ENCODE assay signal across 29 cellular contexts in the genomic region with DNA sequence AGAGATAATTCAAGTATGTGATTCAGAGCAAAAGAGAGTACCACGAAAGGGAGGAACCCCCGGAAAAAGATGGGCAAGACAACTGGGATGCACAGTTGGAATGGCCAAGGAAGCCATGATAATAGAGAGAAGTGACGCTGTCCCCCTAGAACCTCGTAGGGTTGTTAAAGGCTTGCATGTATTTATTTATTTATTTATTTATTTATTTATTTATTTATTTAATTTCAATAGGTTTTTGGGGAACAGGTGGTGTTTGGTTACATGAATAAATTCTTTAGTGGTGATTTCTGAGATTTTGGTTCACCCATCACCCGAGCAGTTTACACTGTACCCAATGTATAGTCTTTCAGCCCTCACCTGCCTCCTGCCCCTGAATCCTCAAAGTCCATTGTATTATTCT.
"Had no signal": no experiment of that assay in that cellular context is flagged by ENCODE, and none has a peak within 500 bp of the region (broad histone marks: within the 10 kb centered on the region; RNA-seq: fewer than 3 reads in every experiment).

No MANE protein-coding gene starts in this region.

- FAIRE-seq: endometrium, endothelial cell of umbilical vein, frontal cortex had no signal

- H3K27me3 ChIP-seq: colonic mucosa, dorsolateral prefrontal cortex, esophagus muscularis mucosa, esophagus squamous epithelium, gastrocnemius medialis, gastroesophageal sphincter, heart left ventricle, hepatocyte had no signal

- ATAC-seq: effector memory CD8-positive, alpha-beta T cell; esophagus mucosa; foreskin keratinocyte; gastrocnemius medialis; gastroesophageal sphincter; heart left ventricle; heart right ventricle had no signal

- H3K4me3 ChIP-seq: colonic mucosa, coronary artery, dorsolateral prefrontal cortex, esophagus muscularis mucosa, esophagus squamous epithelium, gastrocnemius medialis, gastroesophageal sphincter, heart left ventricle, heart right ventricle, hepatocyte had no signal

- H3K9me3 Mint-ChIP-seq: dendritic cell treated with granulocyte-macrophage colony-stimulating factor and Interleukin-4, amounts not matched to agents 40 ng/mL and 50 ng/mL, for 4 days; effector memory CD8-positive, alpha-beta T cell; endodermal cell had no signal

- H3K27ac ChIP-seq: colonic mucosa, coronary artery, epithelial cell of prostate, esophagus muscularis mucosa, esophagus squamous epithelium, foreskin keratinocyte, gastrocnemius medialis, gastroesophageal sphincter, heart left ventricle, heart right ventricle, hepatocyte had no signal

- H3K4me1 ChIP-seq: colonic mucosa, esophagus squamous epithelium, foreskin keratinocyte, gastrocnemius medialis had no signal

- H3K4me3 Mint-ChIP-seq: dendritic cell treated with granulocyte-macrophage colony-stimulating factor and Interleukin-4, amounts not matched to agents 40 ng/mL and 50 ng/mL, for 4 days; effector memory CD8-positive, alpha-beta T cell; endodermal cell had no signal

- H3K27ac Mint-ChIP-seq: dendritic cell treated with granulocyte-macrophage colony-stimulating factor and Interleukin-4, amounts not matched to agents 40 ng/mL and 50 ng/mL, for 4 days; effector memory CD8-positive, alpha-beta T cell; endodermal cell had no signal

- H3K36me3 ChIP-seq: colonic mucosa, esophagus muscularis mucosa, esophagus squamous epithelium, gastrocnemius medialis, gastroesophageal sphincter, heart left ventricle, heart right ventricle had no signal

- H3K4me2 ChIP-seq: hepatocyte had no signal

- H3K9me3 ChIP-seq: colonic mucosa, esophagus muscularis mucosa, esophagus squamous epithelium, gastrocnemius medialis, gastroesophageal sphincter, heart left ventricle, heart right ventricle had no signal

- H3K4me1 Mint-ChIP-seq: endodermal cell had no signal

- DNase-seq: colonic mucosa; cortex of kidney; dermis blood vessel endothelial cell; dorsolateral prefrontal cortex; effector CD4-positive, alpha-beta T cell; effector CD8-positive, alpha-beta T cell; effector memory CD4-positive, alpha-beta T cell; effector memory CD8-positive, alpha-beta T cell; endodermal cell; erythroblast; esophagus squamous epithelium; foreskin fibroblast; foreskin keratinocyte; foreskin melanocyte; gastrocnemius medialis; glutamatergic neuron; head of caudate nucleus; heart left ventricle; heart right ventricle had no signal
